Comparison of ENCODE assay signal across 8 cellular contexts in the genomic region with DNA sequence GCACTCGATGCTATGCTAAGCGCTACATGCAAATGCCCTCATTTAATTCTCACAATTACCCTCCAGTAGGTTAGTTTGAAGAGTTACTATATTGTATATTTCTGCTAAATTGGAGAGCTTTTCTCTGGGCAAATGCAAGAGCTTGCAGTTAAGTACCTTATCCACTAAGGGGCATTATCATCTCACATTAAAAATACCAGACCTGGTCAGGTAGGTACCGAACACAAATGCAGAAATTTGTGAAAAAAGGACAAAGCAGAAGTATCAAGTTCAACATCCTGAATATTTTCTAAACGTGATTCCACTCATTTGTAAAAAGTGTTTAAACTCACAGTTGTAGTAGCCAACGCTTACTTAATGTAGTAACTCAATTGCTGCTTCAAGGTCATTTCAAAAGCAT. TPM values are rescaled to one million over a fixed set of nuclear protein-coding genes. Genes with fewer than 3 reads are reported as not detected.
DNase-seq lines count a peak whose midpoint lies in the region; ATAC-seq and TF ChIP-seq lines count a peak whose summit lies in the region.

No MANE protein-coding gene starts in this region.

- no peak for TF ChIP-seq EP300 in upper lobe of left lung (IDR thresholded peaks at IDR 0.05)

- no peak for ATAC-seq in upper lobe of left lung (ENCODE audit: low FRiP score in 2 of 2)
- no peak for ATAC-seq in HG02884 (IDR thresholded peaks at IDR 0.05; ENCODE audit: unreplicated experiment)
- no peak for ATAC-seq in GM19455 (IDR thresholded peaks at IDR 0.05; ENCODE audit: unreplicated experiment)

- H3K27me3 ChIP-seq in H7 (ENCODE audit: control insufficient read depth, insufficient read depth, low read length) (no peaks in the 10 kb centered on the region), Peyer's patch (no peaks in the 10 kb centered on the region), upper lobe of left lung (no peaks in the 10 kb centered on the region)

- H3K4me1 ChIP-seq in Peyer's patch (peaks cover 0 to 7% (median 3%) of the 10 kb centered on the region in 4 donors), upper lobe of left lung (peaks cover 20 to 44% (median 35%) of the 10 kb centered on the region in 4 donors)

- H3K27ac ChIP-seq in Peyer's patch (no peak overlapping the region), upper lobe of left lung (peak overlapping the region in 1 of 4 donors; percentile 53)

- no peaks in the 10 kb centered on the region for H3K9me3 ChIP-seq in Peyer's patch
- no peaks in the 10 kb centered on the region for H3K9me3 ChIP-seq in upper lobe of left lung

- 58 to 59% methylated on average over 5 of the region's 5 CpGs for WGBS in upper lobe of left lung, 2 donors

- TF ChIP-seq CTCF in Peyer's patch (IDR thresholded peaks at IDR 0.05) = peak in 5 of 6 experiments; percentile 25 to 43 (median 42)
- TF ChIP-seq CTCF in upper lobe of left lung (IDR thresholded peaks at IDR 0.05) = peak; percentile 14 to 62 (median 40)

- peak; percentile 49 for DNase-seq in A172 (ENCODE audit: low spot score)
- DNase-seq in H7 = peak; percentile 55
- no peak for DNase-seq in Peyer's patch
- peak; percentile 35 for DNase-seq in fibroblast of peridontal ligament (ENCODE audit: extremely low read depth)
- DNase-seq in upper lobe of left lung = no peak
- no peak for DNase-seq in NCI-H1436 treated with DMSO at 0.1 percent for 48 hours (lab: John Stamatoyannopoulos, UW)

- H3K4me3 ChIP-seq in H7 (ENCODE audit: insufficient read depth, low read depth, low read length) (no peak overlapping the region), Peyer's patch (no peak overlapping the region), upper lobe of left lung (no peak overlapping the region)

- H3K36me3 ChIP-seq in H7 (replicated peaks; ENCODE audit: control insufficient read depth, insufficient read depth, low read length) (no peaks in the 10 kb centered on the region), Peyer's patch (no peaks in the 10 kb centered on the region), upper lobe of left lung (peaks cover 0 to 12% (median 2%) of the 10 kb centered on the region in 4 donors)

- TF ChIP-seq POLR2A in Peyer's patch (IDR thresholded peaks at IDR 0.05) (no peak), upper lobe of left lung (IDR thresholded peaks at IDR 0.05) (no peak)

RNA-seq across cellular contexts. Expression of a gene that starts 52.2 kb away (rescaled TPM):
- total RNA-seq in A172 (2014; rRNA removed; shearing (Covaris generic)) = 23.7 and 25.2 TPM in 2 replicates
- total RNA-seq in H7 (2014; rRNA removed; shearing (Covaris generic)) = 1.5 and 1.7 TPM in 2 replicates
- total RNA-seq in Peyer's patch = 10 to 100 TPM in 1 of 4 donors, 1 to 10 TPM in 2, under 1 TPM in 1; 0.53 to 11.6 (median 4.6) TPM
- 10 to 100 TPM; 14.9 to 23.5 (median 20.5) TPM for total RNA-seq in upper lobe of left lung

Comparison
In these comparisons a context has a peak if more than half of its experiments do, and no peak if none do; other contexts are left out.
1. DNase-seq: peak in A172 (single experiment), H7 (single experiment) and fibroblast of peridontal ligament (single experiment); none in Peyer's patch (0 of 3), upper lobe of left lung (0 of 2) and NCI-H1436 treated with DMSO at 0.1 percent for 48 hours (single experiment).